ENCODE assay signal across 1 cellular context in genomic region chr2:61993422-61994024, GRCh38.
A peak's percentile ranks its signal among the peaks of the same experiment; 100 is the strongest.
TF ChIP-seq lines count a peak whose summit lies in the region.

No MANE protein-coding gene starts in this region.

TF ChIP-seq in K562, 482 proteins besides CTCF, POLR2A, EP300 and RAD21 (continued from another document):
- TF ChIP-seq, protein P1, sequence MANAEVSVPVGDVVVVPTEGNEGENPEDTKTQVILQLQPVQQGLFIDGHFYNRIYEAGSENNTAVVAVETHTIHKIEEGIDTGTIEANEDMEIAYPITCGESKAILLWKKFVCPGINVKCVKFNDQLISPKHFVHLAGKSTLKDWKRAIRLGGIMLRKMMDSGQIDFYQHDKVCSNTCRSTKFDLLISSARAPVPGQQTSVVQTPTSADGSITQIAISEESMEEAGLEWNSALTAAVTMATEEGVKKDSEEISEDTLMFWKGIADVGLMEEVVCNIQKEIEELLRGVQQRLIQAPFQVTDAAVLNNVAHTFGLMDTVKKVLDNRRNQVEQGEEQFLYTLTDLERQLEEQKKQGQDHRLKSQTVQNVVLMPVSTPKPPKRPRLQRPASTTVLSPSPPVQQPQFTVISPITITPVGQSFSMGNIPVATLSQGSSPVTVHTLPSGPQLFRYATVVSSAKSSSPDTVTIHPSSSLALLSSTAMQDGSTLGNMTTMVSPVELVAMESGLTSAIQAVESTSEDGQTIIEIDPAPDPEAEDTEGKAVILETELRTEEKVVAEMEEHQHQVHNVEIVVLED (CRISPR knock-in tag; IDR thresholded peaks at IDR 0.05), result no peak
- TF ChIP-seq CREB5 (CRISPR knock-in tag; IDR thresholded peaks at IDR 0.05) (no peak), DIDO1 (tag; IDR thresholded peaks at IDR 0.05; ENCODE audit: low read depth) (no peak), CC2D1A (IDR thresholded peaks at IDR 0.05) (no peak), NFIC (IDR thresholded peaks at IDR 0.05) (no peak), ARID2 (IDR thresholded peaks at IDR 0.05) (0 out of 2 replicates have a peak, but pooled peaks have one; percentile 30), SAFB (IDR thresholded peaks at IDR 0.05; ENCODE audit: borderline replicate concordance, low read depth, low read length) (no peak), RBM25 (IDR thresholded peaks at IDR 0.05; ENCODE audit: low read depth, low read length, severe bottlenecking) (peak; percentile 31), FOXM1 (IDR thresholded peaks at IDR 0.05; ENCODE audit: low read depth) (no peak), FOXM1 (CRISPR knock-in tag; IDR thresholded peaks at IDR 0.05; ENCODE audit: low read depth) (no peak), CBX3 (IDR thresholded peaks at IDR 0.05; ENCODE audit: borderline replicate concordance in 1 of 2, low read length in 2 of 2) (no peak)
- TF ChIP-seq, protein P2, sequence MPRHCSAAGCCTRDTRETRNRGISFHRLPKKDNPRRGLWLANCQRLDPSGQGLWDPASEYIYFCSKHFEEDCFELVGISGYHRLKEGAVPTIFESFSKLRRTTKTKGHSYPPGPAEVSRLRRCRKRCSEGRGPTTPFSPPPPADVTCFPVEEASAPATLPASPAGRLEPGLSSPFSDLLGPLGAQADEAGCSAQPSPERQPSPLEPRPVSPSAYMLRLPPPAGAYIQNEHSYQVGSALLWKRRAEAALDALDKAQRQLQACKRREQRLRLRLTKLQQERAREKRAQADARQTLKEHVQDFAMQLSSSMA (CRISPR knock-in tag; IDR thresholded peaks at IDR 0.05), result no peak
- TF ChIP-seq, protein P3, sequence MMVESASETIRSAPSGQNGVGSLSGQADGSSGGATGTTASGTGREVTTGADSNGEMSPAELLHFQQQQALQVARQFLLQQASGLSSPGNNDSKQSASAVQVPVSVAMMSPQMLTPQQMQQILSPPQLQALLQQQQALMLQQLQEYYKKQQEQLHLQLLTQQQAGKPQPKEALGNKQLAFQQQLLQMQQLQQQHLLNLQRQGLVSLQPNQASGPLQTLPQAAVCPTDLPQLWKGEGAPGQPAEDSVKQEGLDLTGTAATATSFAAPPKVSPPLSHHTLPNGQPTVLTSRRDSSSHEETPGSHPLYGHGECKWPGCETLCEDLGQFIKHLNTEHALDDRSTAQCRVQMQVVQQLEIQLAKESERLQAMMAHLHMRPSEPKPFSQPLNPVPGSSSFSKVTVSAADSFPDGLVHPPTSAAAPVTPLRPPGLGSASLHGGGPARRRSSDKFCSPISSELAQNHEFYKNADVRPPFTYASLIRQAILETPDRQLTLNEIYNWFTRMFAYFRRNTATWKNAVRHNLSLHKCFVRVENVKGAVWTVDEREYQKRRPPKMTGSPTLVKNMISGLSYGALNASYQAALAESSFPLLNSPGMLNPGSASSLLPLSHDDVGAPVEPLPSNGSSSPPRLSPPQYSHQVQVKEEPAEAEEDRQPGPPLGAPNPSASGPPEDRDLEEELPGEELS (CRISPR knock-in tag; IDR thresholded peaks at IDR 0.05; ENCODE audit: borderline replicate concordance), result no peak
- TF ChIP-seq, protein P4, sequence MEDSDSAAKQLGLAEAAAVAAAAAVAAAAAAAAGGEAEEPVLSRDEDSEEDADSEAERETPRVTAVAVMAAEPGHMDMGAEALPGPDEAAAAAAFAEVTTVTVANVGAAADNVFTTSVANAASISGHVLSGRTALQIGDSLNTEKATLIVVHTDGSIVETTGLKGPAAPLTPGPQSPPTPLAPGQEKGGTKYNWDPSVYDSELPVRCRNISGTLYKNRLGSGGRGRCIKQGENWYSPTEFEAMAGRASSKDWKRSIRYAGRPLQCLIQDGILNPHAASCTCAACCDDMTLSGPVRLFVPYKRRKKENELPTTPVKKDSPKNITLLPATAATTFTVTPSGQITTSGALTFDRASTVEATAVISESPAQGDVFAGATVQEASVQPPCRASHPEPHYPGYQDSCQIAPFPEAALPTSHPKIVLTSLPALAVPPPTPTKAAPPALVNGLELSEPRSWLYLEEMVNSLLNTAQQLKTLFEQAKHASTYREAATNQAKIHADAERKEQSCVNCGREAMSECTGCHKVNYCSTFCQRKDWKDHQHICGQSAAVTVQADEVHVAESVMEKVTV (CRISPR knock-in tag; IDR thresholded peaks at IDR 0.05), result peak; percentile 89
- TF ChIP-seq, protein P5, sequence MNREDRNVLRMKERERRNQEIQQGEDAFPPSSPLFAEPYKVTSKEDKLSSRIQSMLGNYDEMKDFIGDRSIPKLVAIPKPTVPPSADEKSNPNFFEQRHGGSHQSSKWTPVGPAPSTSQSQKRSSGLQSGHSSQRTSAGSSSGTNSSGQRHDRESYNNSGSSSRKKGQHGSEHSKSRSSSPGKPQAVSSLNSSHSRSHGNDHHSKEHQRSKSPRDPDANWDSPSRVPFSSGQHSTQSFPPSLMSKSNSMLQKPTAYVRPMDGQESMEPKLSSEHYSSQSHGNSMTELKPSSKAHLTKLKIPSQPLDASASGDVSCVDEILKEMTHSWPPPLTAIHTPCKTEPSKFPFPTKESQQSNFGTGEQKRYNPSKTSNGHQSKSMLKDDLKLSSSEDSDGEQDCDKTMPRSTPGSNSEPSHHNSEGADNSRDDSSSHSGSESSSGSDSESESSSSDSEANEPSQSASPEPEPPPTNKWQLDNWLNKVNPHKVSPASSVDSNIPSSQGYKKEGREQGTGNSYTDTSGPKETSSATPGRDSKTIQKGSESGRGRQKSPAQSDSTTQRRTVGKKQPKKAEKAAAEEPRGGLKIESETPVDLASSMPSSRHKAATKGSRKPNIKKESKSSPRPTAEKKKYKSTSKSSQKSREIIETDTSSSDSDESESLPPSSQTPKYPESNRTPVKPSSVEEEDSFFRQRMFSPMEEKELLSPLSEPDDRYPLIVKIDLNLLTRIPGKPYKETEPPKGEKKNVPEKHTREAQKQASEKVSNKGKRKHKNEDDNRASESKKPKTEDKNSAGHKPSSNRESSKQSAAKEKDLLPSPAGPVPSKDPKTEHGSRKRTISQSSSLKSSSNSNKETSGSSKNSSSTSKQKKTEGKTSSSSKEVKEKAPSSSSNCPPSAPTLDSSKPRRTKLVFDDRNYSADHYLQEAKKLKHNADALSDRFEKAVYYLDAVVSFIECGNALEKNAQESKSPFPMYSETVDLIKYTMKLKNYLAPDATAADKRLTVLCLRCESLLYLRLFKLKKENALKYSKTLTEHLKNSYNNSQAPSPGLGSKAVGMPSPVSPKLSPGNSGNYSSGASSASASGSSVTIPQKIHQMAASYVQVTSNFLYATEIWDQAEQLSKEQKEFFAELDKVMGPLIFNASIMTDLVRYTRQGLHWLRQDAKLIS (CRISPR knock-in tag; IDR thresholded peaks at IDR 0.05), result no peak
